Comparison of ENCODE assay signal across 8 cellular contexts in genomic region chr1:156419863-156420208, GRCh38. TPM values are rescaled to one million over a fixed set of nuclear protein-coding genes. Genes with fewer than 3 reads are reported as not detected.
A peak's percentile ranks its signal among the peaks of the same experiment; 100 is the strongest.
DNase-seq lines count a peak whose midpoint lies in the region; ATAC-seq and TF ChIP-seq lines count a peak whose summit lies in the region.

No MANE protein-coding gene starts in this region.

- peaks cover 58% of the 10 kb centered on the region for H3K36me3 Mint-ChIP-seq in brain

- peak overlapping the region in 4 of 5 experiments; percentile 96 to 99 (median 98) for H3K27ac Mint-ChIP-seq in brain

- no peaks in the 10 kb centered on the region for H3K9me3 ChIP-seq in ES-I3 (ENCODE audit: control insufficient read depth, insufficient read depth, low read length)
- no peaks in the 10 kb centered on the region for H3K9me3 ChIP-seq in Loucy (ENCODE audit: insufficient read depth, low read depth, low read length)
- no peaks in the 10 kb centered on the region for H3K9me3 ChIP-seq in ovary

- H3K4me3 ChIP-seq in Loucy (ENCODE audit: low read length, poor library complexity, severe bottlenecking) (no peak overlapping the region), retinal pigment epithelial cell (ENCODE audit: low read length) (no peak overlapping the region), ovary (no peak overlapping the region)

- DNase-seq in retinal pigment epithelial cell (ENCODE audit: low read depth): no peak
- DNase-seq in ovary: no peak
- no peak for DNase-seq in cortex of kidney (lab: John Stamatoyannopoulos, UW)

- no peak for TF ChIP-seq EP300 in ovary (IDR thresholded peaks at IDR 0.05)

- peaks cover 59% of the 10 kb centered on the region for H3K27me3 Mint-ChIP-seq in brain

- no peaks in the 10 kb centered on the region for H4K20me1 ChIP-seq in Loucy (ENCODE audit: insufficient read depth, low read length, poor library complexity, severe bottlenecking)

- peak; percentile 55 for TF ChIP-seq CTCF in Loucy (conservative IDR thresholded peaks at IDR 0.05; ENCODE audit: low read length)
- TF ChIP-seq CTCF in brain (conservative IDR thresholded peaks at IDR 0.05): peak; percentile 18 to 27
- peak; percentile 38 for TF ChIP-seq CTCF in retinal pigment epithelial cell (conservative IDR thresholded peaks at IDR 0.05; ENCODE audit: low read depth, low read length)
- no peak for TF ChIP-seq CTCF in ovary (IDR thresholded peaks at IDR 0.05)

- peaks cover 0 to 18% (median 3%) of the 10 kb centered on the region in 5 experiments for H3K9me3 Mint-ChIP-seq in brain

- 22 to 34% (median 31%) methylated on average over 6 of the region's 6 CpGs for WGBS in ovary, 3 donors

- no peak for ATAC-seq in GM18505 (IDR thresholded peaks at IDR 0.05; ENCODE audit: unreplicated experiment)
- no peak for ATAC-seq in GM21717 (IDR thresholded peaks at IDR 0.05; ENCODE audit: unreplicated experiment)

- no peaks in the 10 kb centered on the region for H3K9me2 ChIP-seq in Loucy (replicated peaks; ENCODE audit: low read depth, low read length)

- no peaks in the 10 kb centered on the region for H3F3A ChIP-seq in Loucy (ENCODE audit: low read depth)

- no peak overlapping the region for H2AFZ ChIP-seq in Loucy (ENCODE audit: low read length)

- no peak overlapping the region for H3K4me2 ChIP-seq in Loucy (ENCODE audit: low read depth, low read length, poor library complexity, severe bottlenecking)

- peak overlapping the region; percentile 82 to 96 (median 88) for H3K4me3 Mint-ChIP-seq in brain

- TF ChIP-seq POLR2A in GM18505 (IDR thresholded peaks at IDR 0.05; ENCODE audit: borderline replicate concordance, extremely low read depth, insufficient read depth, insufficient read length) (no peak), ovary (IDR thresholded peaks at IDR 0.05) (no peak)

- H3K4me1 ChIP-seq in ES-I3 (ENCODE audit: insufficient read depth, low read length): peaks cover 10% of the 10 kb centered on the region
- no peaks in the 10 kb centered on the region for H3K4me1 ChIP-seq in Loucy (ENCODE audit: insufficient read depth, low read length, poor library complexity, severe bottlenecking)
- peaks cover 5% of the 10 kb centered on the region for H3K4me1 ChIP-seq in ovary (ENCODE audit: insufficient read depth)

- intact Hi-C loops in ovary (cut with DNase I): loop anchor here in 1 of 4 donors (10.0 kb wide), 1 partner anchor 185 kb away; no protein-coding TSS in a partner anchor

- H3K79me2 ChIP-seq in Loucy (ENCODE audit: insufficient read depth, low read length): no peaks in the 10 kb centered on the region

- H3K27ac ChIP-seq in ovary: no peak overlapping the region

- H3K27me3 ChIP-seq in Loucy (ENCODE audit: insufficient read depth, low read length, poor library complexity, severe bottlenecking): peaks cover 5% of the 10 kb centered on the region
- H3K27me3 ChIP-seq in ovary: peaks cover 13% of the 10 kb centered on the region

- H3K36me3 ChIP-seq in ES-I3 (ENCODE audit: insufficient read depth, low read length) (no peaks in the 10 kb centered on the region), Loucy (ENCODE audit: insufficient read depth, low read length) (no peaks in the 10 kb centered on the region), ovary (no peaks in the 10 kb centered on the region)

- peak overlapping the region; percentile 42 for H3K9ac ChIP-seq in ES-I3 (ENCODE audit: low read depth, low read length)
- H3K9ac ChIP-seq in Loucy (ENCODE audit: low read depth, low read length, poor library complexity, severe bottlenecking): no peak overlapping the region

- peaks cover 85% of the 10 kb centered on the region for H3K4me1 Mint-ChIP-seq in brain

RNA-seq across cellular contexts. Expression of gene RHBG, which starts 50.8 kb away (rescaled TPM):
- not detected for polyA plus RNA-seq in brain (ENCODE audit: insufficient read depth, low read depth, low replicate concordance)
- total RNA-seq in ovary: 10 to 100 TPM in 4 of 7 donors, 1 to 10 TPM in 3; 2.3 to 27.4 (median 13.6) TPM
- 10 to 100 TPM in 1 of 2 donors, 1 to 10 TPM in 1; 2.5 to 19.5 TPM for polyA plus RNA-seq in ovary

Comparison
In these comparisons a context has a peak if more than half of its experiments do, and no peak if none do; other contexts are left out.
1. CTCF ChIP-seq: peak in Loucy (single experiment), brain (2 of 2) and retinal pigment epithelial cell (single experiment); none in ovary (0 of 3).